25 cellular contexts compared by ENCODE assay signal in genomic region chr12:46749322-46749721, GRCh38.
"Had no signal": no experiment of that assay in that cellular context is flagged by ENCODE, and none has a peak within 500 bp of the region (broad histone marks: within the 10 kb centered on the region; RNA-seq: fewer than 3 reads in every experiment).

No MANE protein-coding gene starts in this region.

- H3K4me2 ChIP-seq: neural progenitor cell had no signal

- DNase-seq: natural killer cell; occipital lobe; ovary; posterior cingulate gyrus; psoas muscle; right cardiac atrium; right lobe of liver; sigmoid colon; small intestine; stimulated activated CD4-positive, alpha-beta T cell treated with anti-CD3 and anti-CD28 coated beads, Interleukin-15, amount 100 ng/mL, for 24 hours; stimulated activated CD4-positive, alpha-beta T cell treated with anti-CD3 and anti-CD28 coated beads, Interleukin-2, amount 100 ng/mL, for 24 hours; stimulated activated CD4-positive, alpha-beta T cell treated with anti-CD3 and anti-CD28 coated beads, Interleukin-2, amount 100 ng/mL, for 48 hours; stimulated activated CD4-positive, alpha-beta T cell treated with anti-CD3 and anti-CD28 coated beads, Interleukin-4, amount 100 ng/mL, for 24 hours; stimulated activated naive B cell treated with anti-CD40 and anti-IgM and Interleukin-4, amounts not matched to agents 10 μg/mL and 1 μg/mL and 100 μg/mL, for 72 hours; stimulated activated naive CD4-positive, alpha-beta T cell treated with Interleukin-2 at 50 U/mL for 16 hours; stomach; thyroid gland; trophoblast cell; upper lobe of left lung had no signal

- H3K27ac ChIP-seq: neural progenitor cell, ovary, parathyroid adenoma, psoas muscle, right lobe of liver, sigmoid colon, stomach, thoracic aorta, thyroid gland, tibial nerve, upper lobe of left lung, vagina had no signal

- H3K4me3 ChIP-seq: neural progenitor cell, ovary, psoas muscle, right lobe of liver, sigmoid colon, stomach, thoracic aorta, thyroid gland, tibial nerve, upper lobe of left lung, vagina had no signal

- ATAC-seq: natural killer cell; psoas muscle; right cardiac atrium; right lobe of liver; stimulated activated effector memory CD8-positive, alpha-beta T cell treated with anti-CD3 and anti-CD28 coated beads, Interleukin-12 subunit alpha, Interleukin-12 subunit beta, amount 100 ng/mL, for 72 hours; stimulated activated naive B cell treated with anti-CD40 and anti-IgM and Interleukin-4, amounts not matched to agents 10 μg/mL and 1 μg/mL and 100 μg/mL, for 72 hours had no signal

- H2AFZ ChIP-seq: neural progenitor cell, parathyroid adenoma had no signal

- H3K27me3 ChIP-seq: neural progenitor cell, ovary, right lobe of liver, sigmoid colon, stomach, thyroid gland, tibial nerve, upper lobe of left lung, vagina had no signal

- H3K79me2 ChIP-seq: parathyroid adenoma had no signal

- H3K9ac ChIP-seq: neural progenitor cell, parathyroid adenoma had no signal

- H3K4me1 ChIP-seq: neural progenitor cell, parathyroid adenoma, psoas muscle, sigmoid colon, stomach, thyroid gland, tibial nerve, upper lobe of left lung, vagina had no signal

- H3K9me3 ChIP-seq: ovary, right lobe of liver, sigmoid colon, thoracic aorta, thyroid gland, upper lobe of left lung, vagina had no signal

- H3K36me3 ChIP-seq: neural progenitor cell, ovary, right lobe of liver, sigmoid colon, stomach, thoracic aorta, thyroid gland, tibial nerve, upper lobe of left lung, vagina had no signal
